ENCODE assay signal across 1 cellular context in the genomic region with DNA sequence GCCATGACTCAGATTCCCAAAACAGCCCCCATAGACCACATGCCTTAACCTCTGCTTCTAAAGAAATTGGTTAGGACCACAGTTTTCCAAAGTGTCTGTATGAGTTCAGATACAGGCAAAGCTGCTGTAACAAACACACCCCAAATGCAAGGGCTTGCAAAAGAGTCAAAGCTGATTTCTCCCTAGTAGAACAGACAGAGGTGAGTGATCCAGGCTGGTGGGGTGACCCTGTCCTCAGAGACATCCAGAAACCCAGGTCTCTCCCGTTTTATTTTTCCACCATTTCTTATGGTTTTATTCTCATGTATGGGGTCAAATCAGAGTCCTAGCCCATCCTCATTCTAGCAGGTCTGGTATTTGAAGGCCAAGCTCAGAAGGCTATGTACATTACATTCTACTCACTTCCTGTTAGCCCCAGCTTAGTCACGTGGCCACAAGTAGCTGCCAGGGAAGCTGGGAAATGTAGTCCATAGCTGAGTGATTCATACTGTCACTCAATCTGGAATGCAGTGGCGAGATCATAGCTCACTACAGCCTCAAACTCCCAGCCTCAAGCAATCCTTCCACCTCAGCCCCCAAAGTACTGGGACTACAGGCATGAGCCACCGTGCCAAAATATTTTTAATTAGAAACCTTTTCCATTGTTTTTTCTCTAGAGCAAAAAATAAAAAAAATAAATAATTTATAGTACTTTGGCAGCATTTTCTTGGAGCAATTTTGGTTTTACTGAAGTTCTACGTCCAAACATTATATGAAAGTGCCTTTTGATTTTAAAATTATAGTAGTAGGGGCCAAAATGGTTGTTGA.
TF ChIP-seq lines count a peak whose summit lies in the region.

No MANE protein-coding gene starts in this region.

TF ChIP-seq in K562, 482 proteins besides CTCF, POLR2A, EP300 and RAD21 (continued from another document and continues in another):
- TF ChIP-seq HCFC1 (IDR thresholded peaks at IDR 0.05; ENCODE audit: low read depth, low read length), result peak; percentile 96
- no peak for TF ChIP-seq ZEB2 (IDR thresholded peaks at IDR 0.05)
- TF ChIP-seq, protein P1, sequence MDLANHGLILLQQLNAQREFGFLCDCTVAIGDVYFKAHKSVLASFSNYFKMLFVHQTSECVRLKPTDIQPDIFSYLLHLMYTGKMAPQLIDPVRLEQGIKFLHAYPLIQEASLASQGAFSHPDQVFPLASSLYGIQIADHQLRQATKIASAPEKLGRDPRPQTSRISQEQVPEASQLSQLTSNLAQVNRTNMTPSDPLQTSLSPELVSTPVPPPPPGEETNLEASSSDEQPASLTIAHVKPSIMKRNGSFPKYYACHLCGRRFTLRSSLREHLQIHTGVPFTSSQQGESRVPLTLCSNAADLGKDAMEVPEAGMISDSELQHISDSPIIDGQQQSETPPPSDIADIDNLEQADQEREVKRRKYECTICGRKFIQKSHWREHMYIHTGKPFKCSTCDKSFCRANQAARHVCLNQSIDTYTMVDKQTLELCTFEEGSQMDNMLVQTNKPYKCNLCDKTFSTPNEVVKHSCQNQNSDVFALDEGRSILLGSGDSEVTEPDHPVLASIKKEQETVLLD (IDR thresholded peaks at IDR 0.05), result no peak
- TF ChIP-seq MIER1 (IDR thresholded peaks at IDR 0.05; ENCODE audit: low read depth), result no peak
- no peak for TF ChIP-seq PURB (CRISPR knock-in tag; IDR thresholded peaks at IDR 0.05; ENCODE audit: low read depth)
- TF ChIP-seq SMARCB1 (IDR thresholded peaks at IDR 0.05; ENCODE audit: insufficient read length, low read depth), result no peak
- no peak for TF ChIP-seq ZNF644 (tag; IDR thresholded peaks at IDR 0.05; ENCODE audit: low read depth)
- no peak for TF ChIP-seq ARHGAP35 (IDR thresholded peaks at IDR 0.05; ENCODE audit: partially characterized antibody)
- TF ChIP-seq, protein P2, sequence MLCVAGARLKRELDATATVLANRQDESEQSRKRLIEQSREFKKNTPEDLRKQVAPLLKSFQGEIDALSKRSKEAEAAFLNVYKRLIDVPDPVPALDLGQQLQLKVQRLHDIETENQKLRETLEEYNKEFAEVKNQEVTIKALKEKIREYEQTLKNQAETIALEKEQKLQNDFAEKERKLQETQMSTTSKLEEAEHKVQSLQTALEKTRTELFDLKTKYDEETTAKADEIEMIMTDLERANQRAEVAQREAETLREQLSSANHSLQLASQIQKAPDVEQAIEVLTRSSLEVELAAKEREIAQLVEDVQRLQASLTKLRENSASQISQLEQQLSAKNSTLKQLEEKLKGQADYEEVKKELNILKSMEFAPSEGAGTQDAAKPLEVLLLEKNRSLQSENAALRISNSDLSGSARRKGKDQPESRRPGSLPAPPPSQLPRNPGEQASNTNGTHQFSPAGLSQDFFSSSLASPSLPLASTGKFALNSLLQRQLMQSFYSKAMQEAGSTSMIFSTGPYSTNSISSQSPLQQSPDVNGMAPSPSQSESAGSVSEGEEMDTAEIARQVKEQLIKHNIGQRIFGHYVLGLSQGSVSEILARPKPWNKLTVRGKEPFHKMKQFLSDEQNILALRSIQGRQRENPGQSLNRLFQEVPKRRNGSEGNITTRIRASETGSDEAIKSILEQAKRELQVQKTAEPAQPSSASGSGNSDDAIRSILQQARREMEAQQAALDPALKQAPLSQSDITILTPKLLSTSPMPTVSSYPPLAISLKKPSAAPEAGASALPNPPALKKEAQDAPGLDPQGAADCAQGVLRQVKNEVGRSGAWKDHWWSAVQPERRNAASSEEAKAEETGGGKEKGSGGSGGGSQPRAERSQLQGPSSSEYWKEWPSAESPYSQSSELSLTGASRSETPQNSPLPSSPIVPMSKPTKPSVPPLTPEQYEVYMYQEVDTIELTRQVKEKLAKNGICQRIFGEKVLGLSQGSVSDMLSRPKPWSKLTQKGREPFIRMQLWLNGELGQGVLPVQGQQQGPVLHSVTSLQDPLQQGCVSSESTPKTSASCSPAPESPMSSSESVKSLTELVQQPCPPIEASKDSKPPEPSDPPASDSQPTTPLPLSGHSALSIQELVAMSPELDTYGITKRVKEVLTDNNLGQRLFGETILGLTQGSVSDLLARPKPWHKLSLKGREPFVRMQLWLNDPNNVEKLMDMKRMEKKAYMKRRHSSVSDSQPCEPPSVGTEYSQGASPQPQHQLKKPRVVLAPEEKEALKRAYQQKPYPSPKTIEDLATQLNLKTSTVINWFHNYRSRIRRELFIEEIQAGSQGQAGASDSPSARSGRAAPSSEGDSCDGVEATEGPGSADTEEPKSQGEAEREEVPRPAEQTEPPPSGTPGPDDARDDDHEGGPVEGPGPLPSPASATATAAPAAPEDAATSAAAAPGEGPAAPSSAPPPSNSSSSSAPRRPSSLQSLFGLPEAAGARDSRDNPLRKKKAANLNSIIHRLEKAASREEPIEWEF (CRISPR knock-in tag; IDR thresholded peaks at IDR 0.05), result no peak
- TF ChIP-seq, protein P3, sequence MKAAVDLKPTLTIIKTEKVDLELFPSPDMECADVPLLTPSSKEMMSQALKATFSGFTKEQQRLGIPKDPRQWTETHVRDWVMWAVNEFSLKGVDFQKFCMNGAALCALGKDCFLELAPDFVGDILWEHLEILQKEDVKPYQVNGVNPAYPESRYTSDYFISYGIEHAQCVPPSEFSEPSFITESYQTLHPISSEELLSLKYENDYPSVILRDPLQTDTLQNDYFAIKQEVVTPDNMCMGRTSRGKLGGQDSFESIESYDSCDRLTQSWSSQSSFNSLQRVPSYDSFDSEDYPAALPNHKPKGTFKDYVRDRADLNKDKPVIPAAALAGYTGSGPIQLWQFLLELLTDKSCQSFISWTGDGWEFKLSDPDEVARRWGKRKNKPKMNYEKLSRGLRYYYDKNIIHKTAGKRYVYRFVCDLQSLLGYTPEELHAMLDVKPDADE (conservative IDR thresholded peaks at IDR 0.05; ENCODE audit: control insufficient read depth, low read depth, low read length), result peak; percentile 77; the same call in 1 of the 2 replicates
- TF ChIP-seq, protein P4, sequence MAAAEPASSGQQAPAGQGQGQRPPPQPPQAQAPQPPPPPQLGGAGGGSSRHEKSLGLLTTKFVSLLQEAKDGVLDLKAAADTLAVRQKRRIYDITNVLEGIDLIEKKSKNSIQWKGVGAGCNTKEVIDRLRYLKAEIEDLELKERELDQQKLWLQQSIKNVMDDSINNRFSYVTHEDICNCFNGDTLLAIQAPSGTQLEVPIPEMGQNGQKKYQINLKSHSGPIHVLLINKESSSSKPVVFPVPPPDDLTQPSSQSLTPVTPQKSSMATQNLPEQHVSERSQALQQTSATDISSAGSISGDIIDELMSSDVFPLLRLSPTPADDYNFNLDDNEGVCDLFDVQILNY (CRISPR knock-in tag; IDR thresholded peaks at IDR 0.05), result no peak
- TF ChIP-seq NCOR1 (IDR thresholded peaks at IDR 0.05), result no peak
- TF ChIP-seq NR1H2 (CRISPR knock-in tag; IDR thresholded peaks at IDR 0.05), result no peak
- TF ChIP-seq, protein P5, sequence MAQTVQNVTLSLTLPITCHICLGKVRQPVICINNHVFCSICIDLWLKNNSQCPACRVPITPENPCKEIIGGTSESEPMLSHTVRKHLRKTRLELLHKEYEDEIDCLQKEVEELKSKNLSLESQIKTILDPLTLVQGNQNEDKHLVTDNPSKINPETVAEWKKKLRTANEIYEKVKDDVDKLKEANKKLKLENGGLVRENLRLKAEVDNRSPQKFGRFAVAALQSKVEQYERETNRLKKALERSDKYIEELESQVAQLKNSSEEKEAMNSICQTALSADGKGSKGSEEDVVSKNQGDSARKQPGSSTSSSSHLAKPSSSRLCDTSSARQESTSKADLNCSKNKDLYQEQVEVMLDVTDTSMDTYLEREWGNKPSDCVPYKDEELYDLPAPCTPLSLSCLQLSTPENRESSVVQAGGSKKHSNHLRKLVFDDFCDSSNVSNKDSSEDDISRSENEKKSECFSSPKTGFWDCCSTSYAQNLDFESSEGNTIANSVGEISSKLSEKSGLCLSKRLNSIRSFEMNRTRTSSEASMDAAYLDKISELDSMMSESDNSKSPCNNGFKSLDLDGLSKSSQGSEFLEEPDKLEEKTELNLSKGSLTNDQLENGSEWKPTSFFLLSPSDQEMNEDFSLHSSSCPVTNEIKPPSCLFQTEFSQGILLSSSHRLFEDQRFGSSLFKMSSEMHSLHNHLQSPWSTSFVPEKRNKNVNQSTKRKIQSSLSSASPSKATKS (CRISPR knock-in tag; IDR thresholded peaks at IDR 0.05), result no peak
- TF ChIP-seq ARNT (IDR thresholded peaks at IDR 0.05), result no peak
- TF ChIP-seq, protein P6, sequence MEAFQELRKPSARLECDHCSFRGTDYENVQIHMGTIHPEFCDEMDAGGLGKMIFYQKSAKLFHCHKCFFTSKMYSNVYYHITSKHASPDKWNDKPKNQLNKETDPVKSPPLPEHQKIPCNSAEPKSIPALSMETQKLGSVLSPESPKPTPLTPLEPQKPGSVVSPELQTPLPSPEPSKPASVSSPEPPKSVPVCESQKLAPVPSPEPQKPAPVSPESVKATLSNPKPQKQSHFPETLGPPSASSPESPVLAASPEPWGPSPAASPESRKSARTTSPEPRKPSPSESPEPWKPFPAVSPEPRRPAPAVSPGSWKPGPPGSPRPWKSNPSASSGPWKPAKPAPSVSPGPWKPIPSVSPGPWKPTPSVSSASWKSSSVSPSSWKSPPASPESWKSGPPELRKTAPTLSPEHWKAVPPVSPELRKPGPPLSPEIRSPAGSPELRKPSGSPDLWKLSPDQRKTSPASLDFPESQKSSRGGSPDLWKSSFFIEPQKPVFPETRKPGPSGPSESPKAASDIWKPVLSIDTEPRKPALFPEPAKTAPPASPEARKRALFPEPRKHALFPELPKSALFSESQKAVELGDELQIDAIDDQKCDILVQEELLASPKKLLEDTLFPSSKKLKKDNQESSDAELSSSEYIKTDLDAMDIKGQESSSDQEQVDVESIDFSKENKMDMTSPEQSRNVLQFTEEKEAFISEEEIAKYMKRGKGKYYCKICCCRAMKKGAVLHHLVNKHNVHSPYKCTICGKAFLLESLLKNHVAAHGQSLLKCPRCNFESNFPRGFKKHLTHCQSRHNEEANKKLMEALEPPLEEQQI (IDR thresholded peaks at IDR 0.05), result no peak
- TF ChIP-seq HSF4 (CRISPR knock-in tag; IDR thresholded peaks at IDR 0.05; ENCODE audit: borderline replicate concordance), result no peak
- TF ChIP-seq, protein P7, sequence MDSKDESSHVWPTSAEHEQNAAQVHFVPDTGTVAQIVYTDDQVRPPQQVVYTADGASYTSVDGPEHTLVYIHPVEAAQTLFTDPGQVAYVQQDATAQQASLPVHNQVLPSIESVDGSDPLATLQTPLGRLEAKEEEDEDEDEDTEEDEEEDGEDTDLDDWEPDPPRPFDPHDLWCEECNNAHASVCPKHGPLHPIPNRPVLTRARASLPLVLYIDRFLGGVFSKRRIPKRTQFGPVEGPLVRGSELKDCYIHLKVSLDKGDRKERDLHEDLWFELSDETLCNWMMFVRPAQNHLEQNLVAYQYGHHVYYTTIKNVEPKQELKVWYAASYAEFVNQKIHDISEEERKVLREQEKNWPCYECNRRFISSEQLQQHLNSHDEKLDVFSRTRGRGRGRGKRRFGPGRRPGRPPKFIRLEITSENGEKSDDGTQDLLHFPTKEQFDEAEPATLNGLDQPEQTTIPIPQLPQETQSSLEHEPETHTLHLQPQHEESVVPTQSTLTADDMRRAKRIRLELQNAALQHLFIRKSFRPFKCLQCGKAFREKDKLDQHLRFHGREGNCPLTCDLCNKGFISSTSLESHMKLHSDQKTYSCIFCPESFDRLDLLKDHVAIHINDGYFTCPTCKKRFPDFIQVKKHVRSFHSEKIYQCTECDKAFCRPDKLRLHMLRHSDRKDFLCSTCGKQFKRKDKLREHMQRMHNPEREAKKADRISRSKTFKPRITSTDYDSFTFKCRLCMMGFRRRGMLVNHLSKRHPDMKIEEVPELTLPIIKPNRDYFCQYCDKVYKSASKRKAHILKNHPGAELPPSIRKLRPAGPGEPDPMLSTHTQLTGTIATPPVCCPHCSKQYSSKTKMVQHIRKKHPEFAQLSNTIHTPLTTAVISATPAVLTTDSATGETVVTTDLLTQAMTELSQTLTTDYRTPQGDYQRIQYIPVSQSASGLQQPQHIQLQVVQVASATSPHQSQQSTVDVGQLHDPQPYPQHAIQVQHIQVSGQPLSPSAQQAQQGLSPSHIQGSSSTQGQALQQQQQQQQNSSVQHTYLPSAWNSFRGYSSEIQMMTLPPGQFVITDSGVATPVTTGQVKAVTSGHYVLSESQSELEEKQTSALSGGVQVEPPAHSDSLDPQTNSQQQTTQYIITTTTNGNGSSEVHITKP (IDR thresholded peaks at IDR 0.05; ENCODE audit: partially characterized antibody), result peak; percentile 10
- no peak for TF ChIP-seq MAFF (IDR thresholded peaks at IDR 0.05; ENCODE audit: low read length)
- no peak for TF ChIP-seq NONO (IDR thresholded peaks at IDR 0.05; ENCODE audit: low read depth in 2 of 2, low read length in 1 of 2)
- TF ChIP-seq GABPA (tag; conservative IDR thresholded peaks at IDR 0.05; ENCODE audit: low read depth), result peak; percentile 69
- TF ChIP-seq ARID2 (IDR thresholded peaks at IDR 0.05), result no peak
- TF ChIP-seq TBL1XR1 (IDR thresholded peaks at IDR 0.05; ENCODE audit: low read length in 2 of 2), result no peak
- TF ChIP-seq EGR1 (conservative IDR thresholded peaks at IDR 0.05), result no peak
- TF ChIP-seq, protein P8, sequence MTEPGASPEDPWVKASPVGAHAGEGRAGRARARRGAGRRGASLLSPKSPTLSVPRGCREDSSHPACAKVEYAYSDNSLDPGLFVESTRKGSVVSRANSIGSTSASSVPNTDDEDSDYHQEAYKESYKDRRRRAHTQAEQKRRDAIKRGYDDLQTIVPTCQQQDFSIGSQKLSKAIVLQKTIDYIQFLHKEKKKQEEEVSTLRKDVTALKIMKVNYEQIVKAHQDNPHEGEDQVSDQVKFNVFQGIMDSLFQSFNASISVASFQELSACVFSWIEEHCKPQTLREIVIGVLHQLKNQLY (CRISPR knock-in tag; conservative IDR thresholded peaks at IDR 0.05), result no peak
- no peak for TF ChIP-seq CREBBP (IDR thresholded peaks at IDR 0.05; ENCODE audit: low read depth, low read length)
- TF ChIP-seq, protein P9, sequence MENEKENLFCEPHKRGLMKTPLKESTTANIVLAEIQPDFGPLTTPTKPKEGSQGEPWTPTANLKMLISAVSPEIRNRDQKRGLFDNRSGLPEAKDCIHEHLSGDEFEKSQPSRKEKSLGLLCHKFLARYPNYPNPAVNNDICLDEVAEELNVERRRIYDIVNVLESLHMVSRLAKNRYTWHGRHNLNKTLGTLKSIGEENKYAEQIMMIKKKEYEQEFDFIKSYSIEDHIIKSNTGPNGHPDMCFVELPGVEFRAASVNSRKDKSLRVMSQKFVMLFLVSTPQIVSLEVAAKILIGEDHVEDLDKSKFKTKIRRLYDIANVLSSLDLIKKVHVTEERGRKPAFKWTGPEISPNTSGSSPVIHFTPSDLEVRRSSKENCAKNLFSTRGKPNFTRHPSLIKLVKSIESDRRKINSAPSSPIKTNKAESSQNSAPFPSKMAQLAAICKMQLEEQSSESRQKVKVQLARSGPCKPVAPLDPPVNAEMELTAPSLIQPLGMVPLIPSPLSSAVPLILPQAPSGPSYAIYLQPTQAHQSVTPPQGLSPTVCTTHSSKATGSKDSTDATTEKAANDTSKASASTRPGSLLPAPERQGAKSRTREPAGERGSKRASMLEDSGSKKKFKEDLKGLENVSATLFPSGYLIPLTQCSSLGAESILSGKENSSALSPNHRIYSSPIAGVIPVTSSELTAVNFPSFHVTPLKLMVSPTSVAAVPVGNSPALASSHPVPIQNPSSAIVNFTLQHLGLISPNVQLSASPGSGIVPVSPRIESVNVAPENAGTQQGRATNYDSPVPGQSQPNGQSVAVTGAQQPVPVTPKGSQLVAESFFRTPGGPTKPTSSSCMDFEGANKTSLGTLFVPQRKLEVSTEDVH (IDR thresholded peaks at IDR 0.05; ENCODE audit: low read depth, partially characterized antibody), result no peak
- TF ChIP-seq ELF4 (CRISPR knock-in tag; IDR thresholded peaks at IDR 0.05), result no peak
- TF ChIP-seq NFRKB (IDR thresholded peaks at IDR 0.05; ENCODE audit: low read depth), result 0 out of 2 replicates have a peak, but pooled peaks have one; percentile 25
- TF ChIP-seq, protein P10, sequence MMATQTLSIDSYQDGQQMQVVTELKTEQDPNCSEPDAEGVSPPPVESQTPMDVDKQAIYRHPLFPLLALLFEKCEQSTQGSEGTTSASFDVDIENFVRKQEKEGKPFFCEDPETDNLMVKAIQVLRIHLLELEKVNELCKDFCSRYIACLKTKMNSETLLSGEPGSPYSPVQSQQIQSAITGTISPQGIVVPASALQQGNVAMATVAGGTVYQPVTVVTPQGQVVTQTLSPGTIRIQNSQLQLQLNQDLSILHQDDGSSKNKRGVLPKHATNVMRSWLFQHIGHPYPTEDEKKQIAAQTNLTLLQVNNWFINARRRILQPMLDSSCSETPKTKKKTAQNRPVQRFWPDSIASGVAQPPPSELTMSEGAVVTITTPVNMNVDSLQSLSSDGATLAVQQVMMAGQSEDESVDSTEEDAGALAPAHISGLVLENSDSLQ (IDR thresholded peaks at IDR 0.05), result peak; percentile 97
